In the genomic region with DNA sequence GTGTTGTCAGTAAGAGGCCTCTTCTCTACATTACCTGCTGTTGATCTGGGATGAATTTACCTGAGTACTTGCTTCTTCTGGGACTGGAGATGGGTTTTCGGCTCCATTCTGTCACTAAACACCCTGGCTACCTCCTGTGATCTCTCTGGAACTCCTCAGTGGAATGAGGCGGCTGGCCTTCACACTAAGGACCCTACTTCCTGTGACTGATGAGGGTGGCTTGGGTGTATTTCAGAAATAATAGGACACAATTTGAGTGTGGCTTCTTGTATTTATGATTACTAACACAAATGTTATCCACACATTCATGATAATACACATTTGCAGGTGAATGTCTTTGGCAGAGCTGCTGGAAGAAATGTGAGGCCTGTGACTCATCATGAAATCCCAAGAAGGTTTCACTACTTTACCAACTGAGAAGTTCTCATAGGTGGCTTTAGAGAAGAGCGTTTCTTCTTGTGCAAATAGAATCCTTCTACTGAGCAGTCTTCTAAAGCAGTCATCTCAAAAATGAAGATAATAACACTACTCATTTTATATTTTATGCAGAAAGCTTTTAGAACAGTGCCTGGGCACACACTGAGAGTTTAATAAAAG, we compare ENCODE assay signal across 31 cellular contexts. TPM values are rescaled to one million over a fixed set of nuclear protein-coding genes. Genes with fewer than 3 reads are reported as not detected.
A peak's percentile ranks its signal among the peaks of the same experiment; 100 is the strongest.
DNase-seq lines count a peak whose midpoint lies in the region; ATAC-seq, FAIRE-seq and TF ChIP-seq lines count a peak whose summit lies in the region.
"Had no signal": no experiment of that assay in that cellular context is flagged by ENCODE, and none has a peak within 500 bp of the region (broad histone marks: within the 10 kb centered on the region; RNA-seq: fewer than 3 reads in every experiment).

No MANE protein-coding gene starts in this region.

- H3K4me3 ChIP-seq in RWPE2 (ENCODE audit: severe bottlenecking) (no peak overlapping the region), body of pancreas (no peak overlapping the region)
- H3K4me3 ChIP-seq: smooth muscle cell had no signal

- no peaks in the 10 kb centered on the region for H3K36me3 Mint-ChIP-seq in activated naive CD8-positive, alpha-beta T cell
- no peaks in the 10 kb centered on the region for H3K36me3 Mint-ChIP-seq in activated naive CD8-positive, alpha-beta T cell treated with anti-CD3 and anti-CD28 coated beads, Interleukin-2, amount 50 U/mL, for 24 hours (ENCODE audit: low read depth)
- H3K36me3 Mint-ChIP-seq: brain had no signal

- peaks cover 11% of the 10 kb centered on the region for H3K4me1 Mint-ChIP-seq in activated naive CD8-positive, alpha-beta T cell (ENCODE audit: low read depth)
- peaks cover 8% of the 10 kb centered on the region for H3K4me1 Mint-ChIP-seq in activated naive CD8-positive, alpha-beta T cell treated with anti-CD3 and anti-CD28 coated beads, Interleukin-2, amount 50 U/mL, for 24 hours
- peaks cover 24% of the 10 kb centered on the region for H3K4me1 Mint-ChIP-seq in stimulated activated naive CD8-positive, alpha-beta T cell treated with anti-CD3 and anti-CD28 coated beads, Interleukin-15, amount 100 ng/mL, for 72 hours

- H3K27ac ChIP-seq in RWPE2 (ENCODE audit: poor library complexity, severe bottlenecking) (no peak overlapping the region), body of pancreas (no peak overlapping the region)
- H3K27ac ChIP-seq: BLaER1 treated with 17β-estradiol and CSF1 and Interleukin-3, amounts not matched to agents 10 nM and 100 nM; thoracic aorta; vagina had no signal

- H3K9me3 Mint-ChIP-seq in activated naive CD8-positive, alpha-beta T cell (ENCODE audit: low read depth): no peaks in the 10 kb centered on the region
- no peaks in the 10 kb centered on the region for H3K9me3 Mint-ChIP-seq in activated naive CD8-positive, alpha-beta T cell treated with anti-CD3 and anti-CD28 coated beads, Interleukin-2, amount 50 U/mL, for 24 hours
- no peaks in the 10 kb centered on the region for H3K9me3 Mint-ChIP-seq in stimulated activated naive CD8-positive, alpha-beta T cell treated with anti-CD3 and anti-CD28 coated beads, Interleukin-15, amount 100 ng/mL, for 72 hours
- H3K9me3 Mint-ChIP-seq: effector memory CD8-positive, alpha-beta T cell; HFFc6 had no signal

- ATAC-seq in activated naive CD8-positive, alpha-beta T cell treated with anti-CD3 and anti-CD28 coated beads, Interleukin-2, amount 50 U/mL, for 24 hours: no peak
- ATAC-seq in RWPE2 (ENCODE audit: low read depth) (peak; percentile 50; the same call in 2 of the 3 replicates), body of pancreas (no peak)
- peak; percentile 81 for ATAC-seq in stimulated activated naive CD8-positive, alpha-beta T cell treated with anti-CD3 and anti-CD28 coated beads, Interleukin-15, amount 100 ng/mL, for 72 hours
- ATAC-seq: esophagus mucosa had no signal

- no peak for DNase-seq in activated naive CD8-positive, alpha-beta T cell treated with anti-CD3 and anti-CD28 coated beads, Interleukin-2, amount 50 U/mL, for 24 hours
- DNase-seq in H54 (ENCODE audit: insufficient read length, low spot score) (peak; percentile 67), RWPE2 (ENCODE audit: low spot score) (no peak), body of pancreas (no peak), NCI-H1436 treated with DMSO at 0.1 percent for 48 hours (lab: John Stamatoyannopoulos, UW) (no peak)
- no peak for DNase-seq in stimulated activated naive CD8-positive, alpha-beta T cell treated with anti-CD3 and anti-CD28 coated beads, Interleukin-15, amount 100 ng/mL, for 72 hours
- DNase-seq in effector CD4-positive, alpha-beta T cell: no peak
- DNase-seq: ACHN; activated CD4-positive, alpha-beta T cell treated with anti-CD3 and anti-CD28 coated beads, Interleukin-2, amount 50 U/mL, for 1 hour; activated effector memory CD4-positive, alpha-beta T cell treated with Interleukin-2 at 50 U/mL for 16 hours; COR-L47; DMS79 treated with DMSO at 0.1 percent for 48 hours; effector memory CD8-positive, alpha-beta T cell; foreskin melanocyte; HFFc6; KG1; NCI-H146; NCI-H69; RPMI8226; SK-N-SH; stimulated activated CD4-positive, alpha-beta T cell treated with anti-CD3 and anti-CD28 coated beads, Interleukin-2, amount 100 ng/mL, for 24 hours; T-helper 2 cell had no signal

- H3K4me3 Mint-ChIP-seq in activated naive CD8-positive, alpha-beta T cell: peak overlapping the region; percentile 0
- H3K4me3 Mint-ChIP-seq in activated naive CD8-positive, alpha-beta T cell treated with anti-CD3 and anti-CD28 coated beads, Interleukin-2, amount 50 U/mL, for 24 hours: no peak overlapping the region
- no peak overlapping the region for H3K4me3 Mint-ChIP-seq in stimulated activated naive CD8-positive, alpha-beta T cell treated with anti-CD3 and anti-CD28 coated beads, Interleukin-15, amount 100 ng/mL, for 72 hours
- H3K4me3 Mint-ChIP-seq: brain; effector memory CD8-positive, alpha-beta T cell; HFFc6 had no signal

- intact Hi-C loops in body of pancreas (cut with DNase I): no loop called here

- H3K27me3 ChIP-seq in RWPE2 (ENCODE audit: insufficient read depth, poor library complexity, severe bottlenecking) (no peaks in the 10 kb centered on the region), body of pancreas (peaks cover 0 to 19% of the 10 kb centered on the region in 2 donors)
- H3K27me3 ChIP-seq: vagina had no signal

- H3K27ac Mint-ChIP-seq in activated naive CD8-positive, alpha-beta T cell: no peak overlapping the region
- no peak overlapping the region for H3K27ac Mint-ChIP-seq in activated naive CD8-positive, alpha-beta T cell treated with anti-CD3 and anti-CD28 coated beads, Interleukin-2, amount 50 U/mL, for 24 hours
- no peak overlapping the region for H3K27ac Mint-ChIP-seq in stimulated activated naive CD8-positive, alpha-beta T cell treated with anti-CD3 and anti-CD28 coated beads, Interleukin-15, amount 100 ng/mL, for 72 hours
- H3K27ac Mint-ChIP-seq: brain; effector memory CD8-positive, alpha-beta T cell; HFFc6 had no signal

- peak; percentile 36 for FAIRE-seq in H54 (lab: Jason Lieb, UNC)
- FAIRE-seq: GM12891 had no signal

- WGBS in body of pancreas, 2 donors: 81 to 88% methylated on average over 3 of the region's 3 CpGs

- H3K36me3 ChIP-seq in RWPE2 (ENCODE audit: low read depth) (no peaks in the 10 kb centered on the region), body of pancreas (replicated peaks in 1 of 2; ENCODE audit: insufficient read depth in 1 of 2, low read depth in 2 of 2) (no peaks in the 10 kb centered on the region)
- H3K36me3 ChIP-seq: BLaER1 treated with 17β-estradiol and CSF1 and Interleukin-3, amounts not matched to agents 10 nM and 100 nM; thoracic aorta; vagina had no signal

- peaks cover 49% of the 10 kb centered on the region for H3K27me3 Mint-ChIP-seq in activated naive CD8-positive, alpha-beta T cell
- H3K27me3 Mint-ChIP-seq in activated naive CD8-positive, alpha-beta T cell treated with anti-CD3 and anti-CD28 coated beads, Interleukin-2, amount 50 U/mL, for 24 hours: peaks cover 73% of the 10 kb centered on the region
- peaks cover 98% of the 10 kb centered on the region for H3K27me3 Mint-ChIP-seq in stimulated activated naive CD8-positive, alpha-beta T cell treated with anti-CD3 and anti-CD28 coated beads, Interleukin-15, amount 100 ng/mL, for 72 hours

- H3K9me3 ChIP-seq in RWPE2 (ENCODE audit: severe bottlenecking): no peaks in the 10 kb centered on the region
- no peaks in the 10 kb centered on the region for H3K9me3 ChIP-seq in body of pancreas
- H3K9me3 ChIP-seq: SK-N-SH, thoracic aorta, vagina had no signal

- H3K4me1 ChIP-seq in RWPE2 (ENCODE audit: insufficient read depth, poor library complexity, severe bottlenecking) (no peaks in the 10 kb centered on the region), body of pancreas (peaks cover 7% of the 10 kb centered on the region)

- no peak for TF ChIP-seq CTCF in RWPE2 (IDR thresholded peaks at IDR 0.05; ENCODE audit: poor library complexity, severe bottlenecking)
- no peak for TF ChIP-seq CTCF in body of pancreas (IDR thresholded peaks at IDR 0.05)

- TF ChIP-seq POLR2A in H54 (IDR thresholded peaks at IDR 0.05; ENCODE audit: low read depth, low read length) (no peak), body of pancreas (IDR thresholded peaks at IDR 0.05) (no peak)

RNA-seq across cellular contexts. Expression of a gene that starts 21.3 kb away (rescaled TPM):
- not detected for total RNA-seq in body of pancreas
- total RNA-seq: esophagus mucosa, HFFc6, osteocyte, thoracic aorta had no signal

RNA-seq across cellular contexts. Expression of a gene that starts 21.4 kb away (rescaled TPM):
- total RNA-seq in body of pancreas: not detected
- total RNA-seq: esophagus mucosa, osteocyte had no signal

RNA-seq across cellular contexts. Expression of a gene that starts 36.3 kb away (rescaled TPM):
- not detected for total RNA-seq in body of pancreas
- total RNA-seq: esophagus mucosa, osteocyte had no signal

RNA-seq across cellular contexts. Expression of a gene that starts 47.2 kb away (rescaled TPM):
- under 1 TPM in 1 of 2 donors, not detected in 1; 0.52 TPM for total RNA-seq in body of pancreas
- total RNA-seq: osteocyte had no signal

RNA-seq across cellular contexts. Expression of a gene that starts 56.0 kb away (rescaled TPM):
- not detected for total RNA-seq in body of pancreas
- total RNA-seq: osteocyte, thoracic aorta had no signal

Comparison
In these comparisons a context has a peak if more than half of its experiments do, and no peak if none do; other contexts are left out.
1. ATAC-seq: peak in RWPE2 (single experiment) and stimulated activated naive CD8-positive, alpha-beta T cell treated with anti-CD3 and anti-CD28 coated beads, Interleukin-15, amount 100 ng/mL, for 72 hours (single experiment); none in activated naive CD8-positive, alpha-beta T cell treated with anti-CD3 and anti-CD28 coated beads, Interleukin-2, amount 50 U/mL, for 24 hours (single experiment) and body of pancreas (single experiment).